In genomic region chr20:18742841-18743240, GRCh38 we compare ENCODE assay signal across 25 cellular contexts.
"Had no signal": no experiment of that assay in that cellular context is flagged by ENCODE, and none has a peak within 500 bp of the region (broad histone marks: within the 10 kb centered on the region; RNA-seq: fewer than 3 reads in every experiment).

No MANE protein-coding gene starts in this region.

- DNase-seq: islet precursor cell; left ventricle myocardium inferior; mesendoderm; midbrain; mucosa of descending colon; naive thymus-derived CD4-positive, alpha-beta T cell; ovary; right lobe of liver; stimulated activated CD4-positive, alpha-beta T cell treated with anti-CD3 and anti-CD28 coated beads, Interleukin-12 subunit alpha, Interleukin-12 subunit beta, amount 100 ng/mL, for 4 hours; stimulated activated CD4-positive, alpha-beta T cell treated with anti-CD3 and anti-CD28 coated beads, Interleukin-15, amount 100 ng/mL, for 24 hours; stimulated activated CD4-positive, alpha-beta T cell treated with anti-CD3 and anti-CD28 coated beads, Interleukin-2, amount 100 ng/mL, for 24 hours; stimulated activated CD4-positive, alpha-beta T cell treated with anti-CD3 and anti-CD28 coated beads, Interleukin-4, amount 100 ng/mL, for 1 hour; stimulated activated naive CD4-positive, alpha-beta T cell; tibial artery; trophoblast cell; upper lobe of right lung had no signal

- H3K36me3 ChIP-seq: ovary, right lobe of liver, thoracic aorta had no signal

- H3K4me3 Mint-ChIP-seq: naive thymus-derived CD4-positive, alpha-beta T cell; natural killer cell treated with Interleukin-12 subunit alpha and Interleukin-12 subunit beta and Interleukin-15 and Interleukin-18, amount 100 ng/mL, for 72 hours; stimulated activated naive CD8-positive, alpha-beta T cell treated with anti-CD3 and anti-CD28 coated beads, Interleukin-15, Interleukin-2, amounts not matched to agents 100 ng/mL and 50 ng/mL, for 24 hours had no signal

- H3K27me3 Mint-ChIP-seq: naive thymus-derived CD4-positive, alpha-beta T cell; natural killer cell treated with Interleukin-12 subunit alpha and Interleukin-12 subunit beta and Interleukin-15 and Interleukin-18, amount 100 ng/mL, for 72 hours; progenitor cell of endocrine pancreas; stimulated activated naive CD8-positive, alpha-beta T cell treated with anti-CD3 and anti-CD28 coated beads, Interleukin-15, Interleukin-2, amounts not matched to agents 100 ng/mL and 50 ng/mL, for 24 hours had no signal

- H3K9me3 ChIP-seq: left ventricle myocardium inferior, mucosa of descending colon, ovary, right atrium auricular region, right lobe of liver, thoracic aorta, tibial artery, upper lobe of right lung had no signal

- FAIRE-seq: urothelium cell line had no signal

- H3K4me3 ChIP-seq: left ventricle myocardium inferior, lung, mucosa of descending colon, ovary, right atrium auricular region, right lobe of liver, smooth muscle cell, suprapubic skin, thoracic aorta, tibial artery, upper lobe of right lung had no signal

- ATAC-seq: mucosa of descending colon; naive thymus-derived CD4-positive, alpha-beta T cell; natural killer cell treated with Interleukin-12 subunit alpha and Interleukin-12 subunit beta and Interleukin-15 and Interleukin-18, amount 100 ng/mL, for 72 hours; right lobe of liver; upper lobe of right lung had no signal

- H3K9me3 Mint-ChIP-seq: naive thymus-derived CD4-positive, alpha-beta T cell; natural killer cell treated with Interleukin-12 subunit alpha and Interleukin-12 subunit beta and Interleukin-15 and Interleukin-18, amount 100 ng/mL, for 72 hours; stimulated activated naive CD8-positive, alpha-beta T cell treated with anti-CD3 and anti-CD28 coated beads, Interleukin-15, Interleukin-2, amounts not matched to agents 100 ng/mL and 50 ng/mL, for 24 hours had no signal

- H3K27ac Mint-ChIP-seq: naive thymus-derived CD4-positive, alpha-beta T cell; natural killer cell treated with Interleukin-12 subunit alpha and Interleukin-12 subunit beta and Interleukin-15 and Interleukin-18, amount 100 ng/mL, for 72 hours; progenitor cell of endocrine pancreas; stimulated activated naive CD8-positive, alpha-beta T cell treated with anti-CD3 and anti-CD28 coated beads, Interleukin-15, Interleukin-2, amounts not matched to agents 100 ng/mL and 50 ng/mL, for 24 hours had no signal

- H3K27me3 ChIP-seq: ovary, right atrium auricular region, right lobe of liver, suprapubic skin, tibial artery, upper lobe of right lung had no signal

- H3K27ac ChIP-seq: left ventricle myocardium inferior, ovary, right atrium auricular region, right lobe of liver, suprapubic skin, thoracic aorta, tibial artery, upper lobe of right lung had no signal

- H3K4me2 ChIP-seq: smooth muscle cell had no signal

- H3K4me1 ChIP-seq: right lobe of liver, upper lobe of right lung had no signal
